14 cellular contexts compared by ENCODE assay signal in the genomic region with DNA sequence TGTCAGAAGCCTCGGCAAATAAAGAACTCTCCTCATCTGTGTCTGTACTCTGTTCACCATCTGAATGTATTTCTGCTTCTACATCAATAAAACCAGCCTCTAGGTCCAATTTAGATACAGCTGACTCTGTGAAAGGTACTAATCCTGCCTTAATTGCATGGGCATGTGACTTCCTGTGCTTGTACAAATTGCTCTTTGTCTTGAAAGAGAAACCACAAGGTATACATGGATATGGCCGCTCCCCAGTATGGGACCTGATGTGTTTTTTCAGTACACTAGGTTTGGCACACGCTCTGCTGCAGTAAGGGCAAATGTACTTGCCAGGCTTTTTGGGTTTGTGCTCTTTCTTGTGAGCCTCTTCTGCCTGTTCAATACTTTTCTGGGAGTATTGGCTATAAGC.
A peak's percentile ranks its signal among the peaks of the same experiment; 100 is the strongest.
DNase-seq lines count a peak whose midpoint lies in the region; ATAC-seq lines count a peak whose summit lies in the region.
"Had no signal": no experiment of that assay in that cellular context is flagged by ENCODE, and none has a peak within 500 bp of the region (broad histone marks: within the 10 kb centered on the region; RNA-seq: fewer than 3 reads in every experiment).

No MANE protein-coding gene starts in this region.

- H3K36me3 Mint-ChIP-seq in activated T-cell treated with anti-CD3 and anti-CD28 coated beads, Interleukin-2, amount 50 U/mL, for 72 hours (ENCODE audit: insufficient read depth in 2 of 2): peaks cover 30 to 43% of the 10 kb centered on the region in 2 donors
- H3K36me3 Mint-ChIP-seq in activated naive CD8-positive, alpha-beta T cell treated with anti-CD3 and anti-CD28 coated beads for 36 hours: peaks cover 63% of the 10 kb centered on the region
- peaks cover 69% of the 10 kb centered on the region for H3K36me3 Mint-ChIP-seq in stimulated activated effector memory CD8-positive, alpha-beta T cell treated with anti-CD3 and anti-CD28 coated beads, Interleukin-12 subunit alpha, Interleukin-12 subunit beta, amount 100 ng/mL, for 72 hours

- ATAC-seq in activated T-cell treated with anti-CD3 and anti-CD28 coated beads, Interleukin-2, amount 50 U/mL, for 72 hours (replicated peaks in 1 of 2): peak; percentile 56 to 58
- ATAC-seq in stimulated activated effector memory CD8-positive, alpha-beta T cell treated with anti-CD3 and anti-CD28 coated beads, Interleukin-12 subunit alpha, Interleukin-12 subunit beta, amount 100 ng/mL, for 72 hours: peak; percentile 42
- ATAC-seq in GM19023 (IDR thresholded peaks at IDR 0.05; ENCODE audit: unreplicated experiment): no peak

- DNase-seq in activated T-cell treated with anti-CD3 and anti-CD28 coated beads, Interleukin-2, amount 50 U/mL, for 72 hours: peak in 1 of 2 donors; percentile 15
- no peak for DNase-seq in activated T-cell treated with anti-CD3 and anti-CD28 coated beads, Interleukin-2, amount 50 U/mL, for 48 hours
- DNase-seq in NCI-H2107 treated with DMSO at 0.1 percent for 48 hours (lab: John Stamatoyannopoulos, UW; ENCODE audit: unreplicated experiment): peak; percentile 44
- DNase-seq in activated naive CD8-positive, alpha-beta T cell treated with anti-CD3 and anti-CD28 coated beads for 36 hours: no peak
- DNase-seq in stimulated activated effector memory CD8-positive, alpha-beta T cell treated with anti-CD3 and anti-CD28 coated beads, Interleukin-12 subunit alpha, Interleukin-12 subunit beta, amount 100 ng/mL, for 72 hours (ENCODE audit: low spot score in 2 of 2): no peak
- no peak for DNase-seq in UCSD-AML1 (lab: John Stamatoyannopoulos, UW; ENCODE audit: unreplicated experiment)
- no peak for DNase-seq in stimulated activated naive CD4-positive, alpha-beta T cell treated with Interleukin-2 at 50 U/mL for 16 hours (lab: John Stamatoyannopoulos, UW)
- DNase-seq: dorsolateral prefrontal cortex, NCI-H2029 treated with DMSO at 0.1 percent for 48 hours, NCI-H524 treated with DMSO at 0.1 percent for 48 hours, retina, stomach had no signal

- H3K4me1 Mint-ChIP-seq in activated T-cell treated with anti-CD3 and anti-CD28 coated beads, Interleukin-2, amount 50 U/mL, for 72 hours (ENCODE audit: low read depth): peaks cover 55% of the 10 kb centered on the region
- peaks cover 46% of the 10 kb centered on the region for H3K4me1 Mint-ChIP-seq in activated naive CD8-positive, alpha-beta T cell treated with anti-CD3 and anti-CD28 coated beads for 36 hours
- peaks cover 33% of the 10 kb centered on the region for H3K4me1 Mint-ChIP-seq in stimulated activated effector memory CD8-positive, alpha-beta T cell treated with anti-CD3 and anti-CD28 coated beads, Interleukin-12 subunit alpha, Interleukin-12 subunit beta, amount 100 ng/mL, for 72 hours
- H3K4me1 Mint-ChIP-seq: mesothelial cell of epicardium had no signal

- no peaks in the 10 kb centered on the region for H3K9me3 Mint-ChIP-seq in activated T-cell treated with anti-CD3 and anti-CD28 coated beads, Interleukin-2, amount 50 U/mL, for 72 hours
- H3K9me3 Mint-ChIP-seq in activated naive CD8-positive, alpha-beta T cell treated with anti-CD3 and anti-CD28 coated beads for 36 hours: no peaks in the 10 kb centered on the region
- H3K9me3 Mint-ChIP-seq in stimulated activated effector memory CD8-positive, alpha-beta T cell treated with anti-CD3 and anti-CD28 coated beads, Interleukin-12 subunit alpha, Interleukin-12 subunit beta, amount 100 ng/mL, for 72 hours: no peaks in the 10 kb centered on the region
- H3K9me3 Mint-ChIP-seq: mesothelial cell of epicardium had no signal

- peak overlapping the region; percentile 65 to 85 for H3K4me3 Mint-ChIP-seq in activated T-cell treated with anti-CD3 and anti-CD28 coated beads, Interleukin-2, amount 50 U/mL, for 72 hours
- H3K4me3 Mint-ChIP-seq in activated naive CD8-positive, alpha-beta T cell treated with anti-CD3 and anti-CD28 coated beads for 36 hours: no peak overlapping the region
- H3K4me3 Mint-ChIP-seq in stimulated activated effector memory CD8-positive, alpha-beta T cell treated with anti-CD3 and anti-CD28 coated beads, Interleukin-12 subunit alpha, Interleukin-12 subunit beta, amount 100 ng/mL, for 72 hours: peak overlapping the region; percentile 8
- H3K4me3 Mint-ChIP-seq: mesothelial cell of epicardium had no signal

- no peaks in the 10 kb centered on the region for H3K27me3 Mint-ChIP-seq in activated T-cell treated with anti-CD3 and anti-CD28 coated beads, Interleukin-2, amount 50 U/mL, for 72 hours (ENCODE audit: low read depth)
- no peaks in the 10 kb centered on the region for H3K27me3 Mint-ChIP-seq in activated naive CD8-positive, alpha-beta T cell treated with anti-CD3 and anti-CD28 coated beads for 36 hours

- peak overlapping the region; percentile 85 for H3K27ac Mint-ChIP-seq in activated T-cell treated with anti-CD3 and anti-CD28 coated beads, Interleukin-2, amount 50 U/mL, for 72 hours
- peak overlapping the region; percentile 78 for H3K27ac Mint-ChIP-seq in activated naive CD8-positive, alpha-beta T cell treated with anti-CD3 and anti-CD28 coated beads for 36 hours
- H3K27ac Mint-ChIP-seq in stimulated activated effector memory CD8-positive, alpha-beta T cell treated with anti-CD3 and anti-CD28 coated beads, Interleukin-12 subunit alpha, Interleukin-12 subunit beta, amount 100 ng/mL, for 72 hours: no peak overlapping the region
- H3K27ac Mint-ChIP-seq: mesothelial cell of epicardium had no signal
